In genomic region chr1:31224102-31224501, GRCh38 we compare ENCODE assay signal across 21 cellular contexts. TPM values are rescaled to one million over a fixed set of nuclear protein-coding genes. Genes with fewer than 3 reads are reported as not detected.
"Had no signal": no experiment of that assay in that cellular context is flagged by ENCODE, and none has a peak within 500 bp of the region (broad histone marks: within the 10 kb centered on the region; RNA-seq: fewer than 3 reads in every experiment).

No MANE protein-coding gene starts in this region.

- H3K9me3 ChIP-seq: left lung, pancreas, psoas muscle had no signal

- H3K27ac Mint-ChIP-seq: activated CD4-positive, alpha-beta memory T cell treated with anti-CD3 and anti-CD28 coated beads, Interleukin-2, amount 10 ng/mL, durations not matched to agents 7 days and 5 days; activated T-cell treated with anti-CD3 and anti-CD28 coated beads, Interleukin-2, amount 50 U/mL, for 72 hours; dendritic cell treated with granulocyte-macrophage colony-stimulating factor and Interleukin-4, amounts not matched to agents 40 ng/mL and 50 ng/mL, for 4 days; naive thymus-derived CD4-positive, alpha-beta T cell; T-cell had no signal

- H3K4me1 Mint-ChIP-seq: activated naive CD4-positive, alpha-beta T cell treated with anti-CD3 and anti-CD28 coated beads, Interleukin-2, amount 10 ng/mL, durations not matched to agents 7 days and 5 days; naive thymus-derived CD4-positive, alpha-beta T cell; T-cell had no signal

- H3K27ac ChIP-seq: cardiac muscle cell, left lung, pancreas, psoas muscle had no signal

- H3K36me3 Mint-ChIP-seq: activated naive CD4-positive, alpha-beta T cell treated with anti-CD3 and anti-CD28 coated beads, Interleukin-2, amount 10 ng/mL, durations not matched to agents 7 days and 5 days; naive thymus-derived CD4-positive, alpha-beta T cell; T-cell had no signal

- DNase-seq: activated CD4-positive, alpha-beta memory T cell treated with anti-CD3 and anti-CD28 coated beads, Interleukin-2, amount 10 ng/mL, durations not matched to agents 7 days and 5 days; activated CD4-positive, alpha-beta T cell treated with anti-CD3 and anti-CD28 coated beads for 4 hours; activated effector memory CD4-positive, alpha-beta T cell treated with Interleukin-2 at 50 U/mL for 16 hours; activated naive CD4-positive, alpha-beta T cell treated with anti-CD3 and anti-CD28 coated beads, Interleukin-2, amount 10 ng/mL, durations not matched to agents 7 days and 5 days; activated T-cell treated with anti-CD3 and anti-CD28 coated beads, Interleukin-2, amount 50 U/mL, for 72 hours; effector CD4-positive, alpha-beta T cell; left lung; naive thymus-derived CD4-positive, alpha-beta T cell; psoas muscle; right cardiac atrium; stimulated activated CD4-positive, alpha-beta T cell treated with anti-CD3 and anti-CD28 coated beads, Interleukin-12 subunit alpha, Interleukin-12 subunit beta, amount 100 ng/mL, for 4 hours; stimulated activated CD4-positive, alpha-beta T cell treated with anti-CD3 and anti-CD28 coated beads, Interleukin-4, amount 100 ng/mL, for 4 hours; stimulated activated naive CD8-positive, alpha-beta T cell treated with anti-CD3 and anti-CD28 coated beads, Interleukin-15, Interleukin-2, amounts not matched to agents 100 U/mL and 50 U/mL, for 24 hours; T-cell had no signal

- H3K27me3 ChIP-seq: cardiac muscle cell, pancreas had no signal

- ATAC-seq: activated T-cell treated with anti-CD3 and anti-CD28 coated beads, Interleukin-2, amount 50 U/mL, for 72 hours; left lung; naive thymus-derived CD4-positive, alpha-beta T cell; pancreas; psoas muscle; right cardiac atrium; stimulated activated naive CD8-positive, alpha-beta T cell treated with anti-CD3 and anti-CD28 coated beads, Interleukin-15, Interleukin-2, amounts not matched to agents 100 U/mL and 50 U/mL, for 24 hours; T-cell had no signal

- H3K27me3 Mint-ChIP-seq: activated CD4-positive, alpha-beta memory T cell treated with anti-CD3 and anti-CD28 coated beads, Interleukin-2, amount 10 ng/mL, durations not matched to agents 7 days and 5 days had no signal

- H3K4me3 Mint-ChIP-seq: activated CD4-positive, alpha-beta memory T cell treated with anti-CD3 and anti-CD28 coated beads, Interleukin-2, amount 10 ng/mL, durations not matched to agents 7 days and 5 days; activated naive CD4-positive, alpha-beta T cell treated with anti-CD3 and anti-CD28 coated beads, Interleukin-2, amount 10 ng/mL, durations not matched to agents 7 days and 5 days; activated T-cell treated with anti-CD3 and anti-CD28 coated beads, Interleukin-2, amount 50 U/mL, for 72 hours; dendritic cell treated with granulocyte-macrophage colony-stimulating factor and Interleukin-4, amounts not matched to agents 40 ng/mL and 50 ng/mL, for 4 days; naive thymus-derived CD4-positive, alpha-beta T cell; T-cell had no signal

- H3K36me3 ChIP-seq: cardiac muscle cell, left lung, pancreas had no signal

- H3K9me3 Mint-ChIP-seq: activated CD4-positive, alpha-beta memory T cell treated with anti-CD3 and anti-CD28 coated beads, Interleukin-2, amount 10 ng/mL, durations not matched to agents 7 days and 5 days; activated naive CD4-positive, alpha-beta T cell treated with anti-CD3 and anti-CD28 coated beads, Interleukin-2, amount 10 ng/mL, durations not matched to agents 7 days and 5 days; activated T-cell treated with anti-CD3 and anti-CD28 coated beads, Interleukin-2, amount 50 U/mL, for 72 hours; dendritic cell treated with granulocyte-macrophage colony-stimulating factor and Interleukin-4, amounts not matched to agents 40 ng/mL and 50 ng/mL, for 4 days; naive thymus-derived CD4-positive, alpha-beta T cell; T-cell had no signal

- H3K4me3 ChIP-seq: cardiac muscle cell, left lung, lung, pancreas, psoas muscle had no signal

RNA-seq across cellular contexts. Expression of gene NKAIN1, which starts 15.6 kb away (rescaled TPM):
- total RNA-seq: activated CD4-positive, alpha-beta memory T cell treated with anti-CD3 and anti-CD28 coated beads, Interleukin-2, amount 10 ng/mL, durations not matched to agents 7 days and 5 days; activated T-cell treated with anti-CD3 and anti-CD28 coated beads, Interleukin-2, amount 50 U/mL, for 72 hours; left lung; lung; mesenteric fat pad; naive thymus-derived CD4-positive, alpha-beta T cell; right cardiac atrium; subcutaneous adipose tissue; ureter had no signal
- polyA plus RNA-seq: naive thymus-derived CD4-positive, alpha-beta T cell had no signal
